Comparison of ENCODE assay signal across 2 cellular contexts in the genomic region with DNA sequence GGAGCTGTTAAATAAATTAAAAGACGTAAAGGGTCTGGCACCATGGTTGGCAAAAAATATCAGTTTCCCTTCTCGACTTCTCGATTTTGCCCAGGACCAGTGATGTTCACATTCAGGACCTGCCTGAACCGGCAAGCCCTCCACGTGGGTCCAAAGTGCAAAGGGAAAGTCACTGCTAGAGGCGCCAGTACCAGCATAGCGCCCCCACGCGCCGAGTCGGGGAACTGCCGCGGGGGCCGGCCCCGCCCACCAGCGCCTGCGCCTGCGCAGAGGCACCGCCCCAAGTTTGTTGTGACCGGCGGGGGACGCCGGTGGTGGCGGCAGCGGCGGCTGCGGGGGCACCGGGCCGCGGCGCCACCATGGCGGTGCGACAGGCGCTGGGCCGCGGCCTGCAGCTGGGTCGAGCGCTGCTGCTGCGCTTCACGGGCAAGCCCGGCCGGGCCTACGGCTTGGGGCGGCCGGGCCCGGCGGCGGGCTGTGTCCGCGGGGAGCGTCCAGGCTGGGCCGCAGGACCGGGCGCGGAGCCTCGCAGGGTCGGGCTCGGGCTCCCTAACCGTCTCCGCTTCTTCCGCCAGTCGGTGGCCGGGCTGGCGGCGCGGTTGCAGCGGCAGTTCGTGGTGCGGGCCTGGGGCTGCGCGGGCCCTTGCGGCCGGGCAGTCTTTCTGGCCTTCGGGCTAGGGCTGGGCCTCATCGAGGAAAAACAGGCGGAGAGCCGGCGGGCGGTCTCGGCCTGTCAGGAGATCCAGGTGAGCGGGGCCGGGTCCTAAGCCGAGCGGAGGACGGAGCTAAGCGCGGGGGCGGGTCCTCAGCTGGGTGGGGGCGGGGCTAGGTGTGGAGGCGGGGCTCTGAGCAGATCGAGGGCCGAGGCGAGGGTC.
TF ChIP-seq lines count a peak whose summit lies in the region.

A gene (plus strand): TSS at position 269 of the 875 bp plus-strand sequence. CDS start 91 bp downstream, at position 360.

TF ChIP-seq in HEK293, 187 proteins besides CTCF, POLR2A, EP300 and RAD21 (continued from another document and continues in another):
- TF ChIP-seq KLF8 (tag by site-specific recombination; IDR thresholded peaks at IDR 0.05) (peak; percentile 43; the same call in 1 of the 2 replicates), ZNF530 (tag by site-specific recombination; IDR thresholded peaks at IDR 0.05; ENCODE audit: low read depth) (no peak), ZNF274 (IDR thresholded peaks at IDR 0.05; ENCODE audit: low read length) (no peak), ZNF274 (tag by site-specific recombination; IDR thresholded peaks at IDR 0.05; ENCODE audit: borderline replicate concordance) (no peak), BCL11B (tag by site-specific recombination; IDR thresholded peaks at IDR 0.05; ENCODE audit: low read depth) (0 out of 2 replicates have a peak, but pooled peaks have one; percentile 34), SETDB1 (IDR thresholded peaks at IDR 0.05; ENCODE audit: insufficient read length, low read length) (no peak), ZBTB7A (tag by site-specific recombination; IDR thresholded peaks at IDR 0.05; ENCODE audit: low read depth) (no peak), ZSCAN23 (tag by site-specific recombination; IDR thresholded peaks at IDR 0.05) (no peak), KLF9 (tag by site-specific recombination; IDR thresholded peaks at IDR 0.05; ENCODE audit: low read depth) (peak; percentile 79), ZFP37 (tag by site-specific recombination; IDR thresholded peaks at IDR 0.05) (no peak), SP7 (tag by site-specific recombination; IDR thresholded peaks at IDR 0.05) (peak; percentile 55; the same call in 1 of the 2 replicates), ZNF785 (tag by site-specific recombination; IDR thresholded peaks at IDR 0.05) (no peak), OSR2 (tag by site-specific recombination; IDR thresholded peaks at IDR 0.05) (no peak), PRDM1 (tag by site-specific recombination; IDR thresholded peaks at IDR 0.05) (0 out of 2 replicates have a peak, but pooled peaks have one; percentile 44), GLIS2 (tag by site-specific recombination; IDR thresholded peaks at IDR 0.05) (peak; percentile 53; the same call in 1 of the 2 replicates), ZNF654 (tag by site-specific recombination; IDR thresholded peaks at IDR 0.05; ENCODE audit: low read depth) (peak; percentile 20), ZNF157 (tag by site-specific recombination; IDR thresholded peaks at IDR 0.05) (no peak), ZBTB48 (tag by site-specific recombination; IDR thresholded peaks at IDR 0.05) (0 out of 2 replicates have a peak, but pooled peaks have one; percentile 16), TRIM28 (IDR thresholded peaks at IDR 0.05; ENCODE audit: borderline replicate concordance, low read length) (0 out of 2 replicates have a peak, but pooled peaks have one; percentile 51), SCRT2 (tag by site-specific recombination; IDR thresholded peaks at IDR 0.05) (0 out of 2 replicates have a peak, but pooled peaks have one; percentile 49), ZNF350 (tag by site-specific recombination; IDR thresholded peaks at IDR 0.05) (no peak)
- TF ChIP-seq, protein P1, sequence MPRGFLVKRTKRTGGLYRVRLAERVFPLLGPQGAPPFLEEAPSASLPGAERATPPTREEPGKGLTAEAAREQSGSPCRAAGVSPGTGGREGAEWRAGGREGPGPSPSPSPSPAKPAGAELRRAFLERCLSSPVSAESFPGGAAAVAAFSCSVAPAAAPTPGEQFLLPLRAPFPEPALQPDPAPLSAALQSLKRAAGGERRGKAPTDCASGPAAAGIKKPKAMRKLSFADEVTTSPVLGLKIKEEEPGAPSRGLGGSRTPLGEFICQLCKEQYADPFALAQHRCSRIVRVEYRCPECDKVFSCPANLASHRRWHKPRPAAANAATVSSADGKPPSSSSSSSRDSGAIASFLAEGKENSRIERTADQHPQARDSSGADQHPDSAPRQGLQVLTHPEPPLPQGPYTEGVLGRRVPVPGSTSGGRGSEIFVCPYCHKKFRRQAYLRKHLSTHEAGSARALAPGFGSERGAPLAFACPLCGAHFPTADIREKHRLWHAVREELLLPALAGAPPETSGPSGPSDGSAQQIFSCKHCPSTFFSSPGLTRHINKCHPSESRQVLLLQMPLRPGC (tag by site-specific recombination; IDR thresholded peaks at IDR 0.05): no peak
- TF ChIP-seq, protein P2, sequence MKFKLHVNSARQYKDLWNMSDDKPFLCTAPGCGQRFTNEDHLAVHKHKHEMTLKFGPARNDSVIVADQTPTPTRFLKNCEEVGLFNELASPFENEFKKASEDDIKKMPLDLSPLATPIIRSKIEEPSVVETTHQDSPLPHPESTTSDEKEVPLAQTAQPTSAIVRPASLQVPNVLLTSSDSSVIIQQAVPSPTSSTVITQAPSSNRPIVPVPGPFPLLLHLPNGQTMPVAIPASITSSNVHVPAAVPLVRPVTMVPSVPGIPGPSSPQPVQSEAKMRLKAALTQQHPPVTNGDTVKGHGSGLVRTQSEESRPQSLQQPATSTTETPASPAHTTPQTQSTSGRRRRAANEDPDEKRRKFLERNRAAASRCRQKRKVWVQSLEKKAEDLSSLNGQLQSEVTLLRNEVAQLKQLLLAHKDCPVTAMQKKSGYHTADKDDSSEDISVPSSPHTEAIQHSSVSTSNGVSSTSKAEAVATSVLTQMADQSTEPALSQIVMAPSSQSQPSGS (tag by site-specific recombination; IDR thresholded peaks at IDR 0.05; ENCODE audit: low read depth): no peak
- TF ChIP-seq, protein P3, sequence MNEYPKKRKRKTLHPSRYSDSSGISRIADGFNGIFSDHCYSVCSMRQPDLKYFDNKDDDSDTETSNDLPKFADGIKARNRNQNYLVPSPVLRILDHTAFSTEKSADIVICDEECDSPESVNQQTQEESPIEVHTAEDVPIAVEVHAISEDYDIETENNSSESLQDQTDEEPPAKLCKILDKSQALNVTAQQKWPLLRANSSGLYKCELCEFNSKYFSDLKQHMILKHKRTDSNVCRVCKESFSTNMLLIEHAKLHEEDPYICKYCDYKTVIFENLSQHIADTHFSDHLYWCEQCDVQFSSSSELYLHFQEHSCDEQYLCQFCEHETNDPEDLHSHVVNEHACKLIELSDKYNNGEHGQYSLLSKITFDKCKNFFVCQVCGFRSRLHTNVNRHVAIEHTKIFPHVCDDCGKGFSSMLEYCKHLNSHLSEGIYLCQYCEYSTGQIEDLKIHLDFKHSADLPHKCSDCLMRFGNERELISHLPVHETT (tag by site-specific recombination; IDR thresholded peaks at IDR 0.05): no peak
- TF ChIP-seq, protein P4, sequence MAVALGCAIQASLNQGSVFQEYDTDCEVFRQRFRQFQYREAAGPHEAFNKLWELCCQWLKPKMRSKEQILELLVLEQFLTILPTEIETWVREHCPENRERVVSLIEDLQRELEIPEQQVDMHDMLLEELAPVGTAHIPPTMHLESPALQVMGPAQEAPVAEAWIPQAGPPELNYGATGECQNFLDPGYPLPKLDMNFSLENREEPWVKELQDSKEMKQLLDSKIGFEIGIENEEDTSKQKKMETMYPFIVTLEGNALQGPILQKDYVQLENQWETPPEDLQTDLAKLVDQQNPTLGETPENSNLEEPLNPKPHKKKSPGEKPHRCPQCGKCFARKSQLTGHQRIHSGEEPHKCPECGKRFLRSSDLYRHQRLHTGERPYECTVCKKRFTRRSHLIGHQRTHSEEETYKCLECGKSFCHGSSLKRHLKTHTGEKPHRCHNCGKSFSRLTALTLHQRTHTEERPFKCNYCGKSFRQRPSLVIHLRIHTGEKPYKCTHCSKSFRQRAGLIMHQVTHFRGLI (tag by site-specific recombination; IDR thresholded peaks at IDR 0.05): no peak

TF ChIP-seq in GM12878, 131 proteins besides CTCF, POLR2A, EP300 and RAD21 (continued from another document and continues in another):
- TF ChIP-seq ASH2L (IDR thresholded peaks at IDR 0.05; ENCODE audit: borderline replicate concordance, low read depth) (no peak), MYB (IDR thresholded peaks at IDR 0.05; ENCODE audit: borderline replicate concordance, low read depth, low read length) (no peak), CBX3 (IDR thresholded peaks at IDR 0.05; ENCODE audit: borderline replicate concordance, low read depth) (no peak), POU2F2 (IDR thresholded peaks at IDR 0.05; ENCODE audit: borderline replicate concordance, low read depth, low read length) (no peak), FOS (IDR thresholded peaks at IDR 0.05; ENCODE audit: borderline replicate concordance, extremely low read depth, insufficient read length) (no peak), FOXK2 (IDR thresholded peaks at IDR 0.05) (no peak), GATAD2B (conservative IDR thresholded peaks at IDR 0.05; ENCODE audit: low read depth) (peak; percentile 72; the same call in 1 of the 2 replicates), ZZZ3 (IDR thresholded peaks at IDR 0.05; ENCODE audit: control insufficient read depth, insufficient read length, low read depth) (no peak), HDAC2 (IDR thresholded peaks at IDR 0.05) (no peak), SREBF1 (IDR thresholded peaks at IDR 0.05; ENCODE audit: low read length) (no peak), HDGF (IDR thresholded peaks at IDR 0.05) (no peak), SP1 (IDR thresholded peaks at IDR 0.05; ENCODE audit: low read depth, low read length) (peak; percentile 52), NFIC (IDR thresholded peaks at IDR 0.05; ENCODE audit: low read depth, low read length) (no peak), EED (IDR thresholded peaks at IDR 0.05; ENCODE audit: low read depth) (no peak), HDAC6 (IDR thresholded peaks at IDR 0.05; ENCODE audit: unreplicated experiment) (no peak), FOXM1 (IDR thresholded peaks at IDR 0.05; ENCODE audit: low read depth, low read length) (no peak), CREB1 (IDR thresholded peaks at IDR 0.05; ENCODE audit: low read depth) (no peak), ZNF207 (IDR thresholded peaks at IDR 0.05; ENCODE audit: borderline replicate concordance) (no peak), BACH1 (IDR thresholded peaks at IDR 0.05; ENCODE audit: borderline replicate concordance) (peak; percentile 77), RFX5 (IDR thresholded peaks at IDR 0.05; ENCODE audit: low read depth, low read length) (no peak), SRF (IDR thresholded peaks at IDR 0.05; ENCODE audit: low read depth in 2 of 2, low read length in 2 of 2) (no peak), STAT1 (conservative IDR thresholded peaks at IDR 0.05) (peak; percentile 28; the same call in 1 of the 2 replicates), JUNB (IDR thresholded peaks at IDR 0.05) (no peak), ZNF384 (IDR thresholded peaks at IDR 0.05; ENCODE audit: borderline replicate concordance, low read depth, low read length) (no peak), ZNF622 (IDR thresholded peaks at IDR 0.05) (no peak), IRF4 (IDR thresholded peaks at IDR 0.05; ENCODE audit: low read depth, low read length) (no peak), YBX1 (IDR thresholded peaks at IDR 0.05) (no peak), NFXL1 (IDR thresholded peaks at IDR 0.05; ENCODE audit: borderline replicate concordance) (0 out of 2 replicates have a peak, but pooled peaks have one; percentile 28), BHLHE40 (IDR thresholded peaks at IDR 0.05; ENCODE audit: borderline replicate concordance in 1 of 2, low read depth in 2 of 2, low read length in 1 of 2) (peak; percentile 41 to 59; a peak in 3 of 4 replicates), SMAD5 (IDR thresholded peaks at IDR 0.05; ENCODE audit: low read depth) (no peak), ZNF217 (IDR thresholded peaks at IDR 0.05) (peak; percentile 49; the same call in 1 of the 2 replicates), SREBF2 (IDR thresholded peaks at IDR 0.05; ENCODE audit: low read length) (no peak), MXI1 (IDR thresholded peaks at IDR 0.05; ENCODE audit: low read depth, low read length) (no peak), PAX5 (IDR thresholded peaks at IDR 0.05; ENCODE audit: borderline replicate concordance, low read depth, low read length) (no peak), JUND (IDR thresholded peaks at IDR 0.05; ENCODE audit: low read depth, low read length) (no peak)
- TF ChIP-seq, protein P5, sequence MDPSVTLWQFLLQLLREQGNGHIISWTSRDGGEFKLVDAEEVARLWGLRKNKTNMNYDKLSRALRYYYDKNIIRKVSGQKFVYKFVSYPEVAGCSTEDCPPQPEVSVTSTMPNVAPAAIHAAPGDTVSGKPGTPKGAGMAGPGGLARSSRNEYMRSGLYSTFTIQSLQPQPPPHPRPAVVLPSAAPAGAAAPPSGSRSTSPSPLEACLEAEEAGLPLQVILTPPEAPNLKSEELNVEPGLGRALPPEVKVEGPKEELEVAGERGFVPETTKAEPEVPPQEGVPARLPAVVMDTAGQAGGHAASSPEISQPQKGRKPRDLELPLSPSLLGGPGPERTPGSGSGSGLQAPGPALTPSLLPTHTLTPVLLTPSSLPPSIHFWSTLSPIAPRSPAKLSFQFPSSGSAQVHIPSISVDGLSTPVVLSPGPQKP (IDR thresholded peaks at IDR 0.05; ENCODE audit: low read depth, low read length): no peak
- TF ChIP-seq, protein P6, sequence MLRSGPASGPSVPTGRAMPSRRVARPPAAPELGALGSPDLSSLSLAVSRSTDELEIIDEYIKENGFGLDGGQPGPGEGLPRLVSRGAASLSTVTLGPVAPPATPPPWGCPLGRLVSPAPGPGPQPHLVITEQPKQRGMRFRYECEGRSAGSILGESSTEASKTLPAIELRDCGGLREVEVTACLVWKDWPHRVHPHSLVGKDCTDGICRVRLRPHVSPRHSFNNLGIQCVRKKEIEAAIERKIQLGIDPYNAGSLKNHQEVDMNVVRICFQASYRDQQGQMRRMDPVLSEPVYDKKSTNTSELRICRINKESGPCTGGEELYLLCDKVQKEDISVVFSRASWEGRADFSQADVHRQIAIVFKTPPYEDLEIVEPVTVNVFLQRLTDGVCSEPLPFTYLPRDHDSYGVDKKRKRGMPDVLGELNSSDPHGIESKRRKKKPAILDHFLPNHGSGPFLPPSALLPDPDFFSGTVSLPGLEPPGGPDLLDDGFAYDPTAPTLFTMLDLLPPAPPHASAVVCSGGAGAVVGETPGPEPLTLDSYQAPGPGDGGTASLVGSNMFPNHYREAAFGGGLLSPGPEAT (IDR thresholded peaks at IDR 0.05; ENCODE audit: low read depth): no peak
- TF ChIP-seq, protein P7, sequence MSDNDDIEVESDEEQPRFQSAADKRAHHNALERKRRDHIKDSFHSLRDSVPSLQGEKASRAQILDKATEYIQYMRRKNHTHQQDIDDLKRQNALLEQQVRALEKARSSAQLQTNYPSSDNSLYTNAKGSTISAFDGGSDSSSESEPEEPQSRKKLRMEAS (IDR thresholded peaks at IDR 0.05; ENCODE audit: low read depth, low read length): peak; percentile 35; the same call in 1 of the 2 replicates
- TF ChIP-seq, protein P8, sequence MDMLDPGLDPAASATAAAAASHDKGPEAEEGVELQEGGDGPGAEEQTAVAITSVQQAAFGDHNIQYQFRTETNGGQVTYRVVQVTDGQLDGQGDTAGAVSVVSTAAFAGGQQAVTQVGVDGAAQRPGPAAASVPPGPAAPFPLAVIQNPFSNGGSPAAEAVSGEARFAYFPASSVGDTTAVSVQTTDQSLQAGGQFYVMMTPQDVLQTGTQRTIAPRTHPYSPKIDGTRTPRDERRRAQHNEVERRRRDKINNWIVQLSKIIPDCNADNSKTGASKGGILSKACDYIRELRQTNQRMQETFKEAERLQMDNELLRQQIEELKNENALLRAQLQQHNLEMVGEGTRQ (IDR thresholded peaks at IDR 0.05; ENCODE audit: borderline replicate concordance, low read depth, low read length): no peak; the same call in 1 of the 2 replicates
- TF ChIP-seq, protein P9, sequence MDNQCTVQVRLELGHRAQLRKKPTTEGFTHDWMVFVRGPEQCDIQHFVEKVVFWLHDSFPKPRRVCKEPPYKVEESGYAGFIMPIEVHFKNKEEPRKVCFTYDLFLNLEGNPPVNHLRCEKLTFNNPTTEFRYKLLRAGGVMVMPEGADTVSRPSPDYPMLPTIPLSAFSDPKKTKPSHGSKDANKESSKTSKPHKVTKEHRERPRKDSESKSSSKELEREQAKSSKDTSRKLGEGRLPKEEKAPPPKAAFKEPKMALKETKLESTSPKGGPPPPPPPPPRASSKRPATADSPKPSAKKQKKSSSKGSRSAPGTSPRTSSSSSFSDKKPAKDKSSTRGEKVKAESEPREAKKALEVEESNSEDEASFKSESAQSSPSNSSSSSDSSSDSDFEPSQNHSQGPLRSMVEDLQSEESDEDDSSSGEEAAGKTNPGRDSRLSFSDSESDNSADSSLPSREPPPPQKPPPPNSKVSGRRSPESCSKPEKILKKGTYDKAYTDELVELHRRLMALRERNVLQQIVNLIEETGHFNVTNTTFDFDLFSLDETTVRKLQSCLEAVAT (IDR thresholded peaks at IDR 0.05): no peak
